Comparison of ENCODE assay signal across 1 cellular context in the genomic region with DNA sequence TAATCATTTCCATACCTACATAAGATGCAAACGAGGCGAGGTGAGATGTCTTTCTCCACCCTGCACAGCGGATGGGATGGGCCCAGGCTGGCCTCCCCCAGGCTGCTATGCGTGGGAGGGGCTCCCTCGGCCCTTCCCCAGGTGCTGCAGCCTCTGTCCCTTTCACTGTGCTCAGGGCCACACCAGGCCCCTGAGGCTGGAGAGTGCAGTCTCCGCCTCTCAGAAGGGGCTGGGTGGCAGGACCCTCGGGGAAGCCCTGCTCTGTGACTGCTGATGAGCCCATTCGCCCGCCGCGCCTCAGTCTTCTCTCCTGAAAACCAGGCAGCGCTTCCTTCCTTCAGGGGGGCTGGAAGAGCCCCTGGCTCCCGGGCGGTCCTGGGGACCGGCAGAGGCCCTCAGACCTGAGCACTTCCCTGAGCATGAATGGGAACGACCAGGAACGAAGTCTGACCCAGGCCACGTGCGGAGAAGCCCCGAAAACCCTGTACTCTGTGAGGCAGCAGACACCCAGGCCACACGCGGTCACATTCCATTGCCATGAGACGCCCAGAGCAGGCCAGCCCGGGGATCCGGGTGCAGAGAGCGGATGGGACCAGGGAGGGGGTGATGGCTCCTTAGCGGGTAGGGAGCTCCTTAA.
TF ChIP-seq lines count a peak whose summit lies in the region.

No MANE protein-coding gene starts in this region.

TF ChIP-seq in IMR-90, 13 proteins besides CTCF, POLR2A, EP300 and RAD21 (continued from another document):
- TF ChIP-seq, protein P1, sequence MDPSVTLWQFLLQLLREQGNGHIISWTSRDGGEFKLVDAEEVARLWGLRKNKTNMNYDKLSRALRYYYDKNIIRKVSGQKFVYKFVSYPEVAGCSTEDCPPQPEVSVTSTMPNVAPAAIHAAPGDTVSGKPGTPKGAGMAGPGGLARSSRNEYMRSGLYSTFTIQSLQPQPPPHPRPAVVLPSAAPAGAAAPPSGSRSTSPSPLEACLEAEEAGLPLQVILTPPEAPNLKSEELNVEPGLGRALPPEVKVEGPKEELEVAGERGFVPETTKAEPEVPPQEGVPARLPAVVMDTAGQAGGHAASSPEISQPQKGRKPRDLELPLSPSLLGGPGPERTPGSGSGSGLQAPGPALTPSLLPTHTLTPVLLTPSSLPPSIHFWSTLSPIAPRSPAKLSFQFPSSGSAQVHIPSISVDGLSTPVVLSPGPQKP (IDR thresholded peaks at IDR 0.05; ENCODE audit: borderline replicate concordance, low read depth, low read length): no peak
- TF ChIP-seq MXI1 (IDR thresholded peaks at IDR 0.05; ENCODE audit: borderline replicate concordance, low read depth, low read length) (peak; percentile 83; the same call in 1 of the 2 replicates), SMC3 (IDR thresholded peaks at IDR 0.05; ENCODE audit: low read depth, low read length) (no peak), RCOR1 (IDR thresholded peaks at IDR 0.05; ENCODE audit: insufficient replicate concordance, low read length) (no peak)
